ENCODE assay signal across 8 cellular contexts in the genomic region with DNA sequence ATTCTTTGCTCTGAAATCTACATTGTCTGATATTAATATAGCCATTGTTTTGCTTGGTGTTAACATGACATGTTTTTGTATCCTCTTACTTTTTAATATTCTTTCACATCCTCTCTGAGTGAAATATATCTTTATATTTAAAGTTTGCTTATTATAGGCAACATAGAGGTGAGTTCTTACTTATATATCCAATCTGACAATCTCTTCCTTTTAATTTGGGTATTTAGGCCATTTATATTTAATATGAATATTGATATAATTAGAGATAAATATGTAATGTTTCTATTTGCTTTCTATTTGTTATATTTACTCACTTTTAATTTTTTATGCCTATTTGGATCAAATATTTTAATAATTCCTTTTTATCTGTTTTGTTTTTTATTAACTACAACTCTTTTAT.
"Had no signal": no experiment of that assay in that cellular context is flagged by ENCODE, and none has a peak within 500 bp of the region (broad histone marks: within the 10 kb centered on the region; RNA-seq: fewer than 3 reads in every experiment).

No MANE protein-coding gene starts in this region.

- H2AFZ ChIP-seq: GM23248 had no signal

- H3K9me3 ChIP-seq: HAP-1 had no signal

- H3K27ac ChIP-seq: GM23248, HL-60 had no signal

- FAIRE-seq: HepG2 had no signal

- H3K9ac ChIP-seq: GM23248 had no signal

- DNase-seq: GM23248, GOT3, H7, KG1 had no signal

- H3K4me1 ChIP-seq: HAP-1 had no signal

- ATAC-seq: HCT116, HepG2 had no signal

- H3K4me3 ChIP-seq: GM23248, HAP-1 had no signal

- H3K36me3 ChIP-seq: HAP-1 had no signal
